19 cellular contexts compared by ENCODE assay signal in the genomic region with DNA sequence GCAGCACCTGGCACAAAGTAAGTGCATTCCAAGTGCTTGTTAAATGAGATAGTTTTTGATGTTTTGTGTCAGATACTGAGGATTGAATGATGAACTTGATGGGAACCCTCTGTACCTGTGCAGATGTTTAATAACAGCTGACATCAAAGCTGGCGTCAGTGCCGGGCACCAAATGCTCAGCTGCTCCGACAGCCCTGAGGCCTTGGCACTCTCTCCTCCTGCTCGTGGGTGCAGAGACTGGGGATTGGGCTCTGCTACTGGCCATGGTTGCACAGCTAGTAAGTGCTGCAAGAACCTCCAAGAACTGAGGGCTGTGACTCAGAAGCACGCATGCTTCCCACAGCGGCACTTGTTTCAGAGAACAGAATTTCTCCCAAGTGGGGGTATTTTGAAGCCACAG.
"Had no signal": no experiment of that assay in that cellular context is flagged by ENCODE, and none has a peak within 500 bp of the region (broad histone marks: within the 10 kb centered on the region; RNA-seq: fewer than 3 reads in every experiment).

No MANE protein-coding gene starts in this region.

- H3K27me3 ChIP-seq: dorsolateral prefrontal cortex, pancreas, right lobe of liver, testis, tibial artery, upper lobe of left lung, uterus had no signal

- H3K9me3 Mint-ChIP-seq: naive thymus-derived CD8-positive, alpha-beta T cell had no signal

- DNase-seq: dorsolateral prefrontal cortex; effector CD4-positive, alpha-beta T cell; left ventricle myocardium superior; lower lobe of right lung; naive thymus-derived CD8-positive, alpha-beta T cell; occipital lobe; pancreas; right lobe of liver; stimulated activated CD4-positive, alpha-beta T cell treated with anti-CD3 and anti-CD28 coated beads, Interleukin-12 subunit alpha, Interleukin-12 subunit beta, amount 100 ng/mL, for 4 hours; stimulated activated CD4-positive, alpha-beta T cell treated with anti-CD3 and anti-CD28 coated beads, Interleukin-1b, Interleukin-23, amount 100 ng/mL, for 48 hours; stimulated activated CD4-positive, alpha-beta T cell treated with anti-CD3 and anti-CD28 coated beads, Interleukin-4, amount 100 ng/mL, for 1 hour; stimulated activated CD8-positive, alpha-beta memory T cell treated with anti-CD3 and anti-CD28 coated beads, Interleukin-4, amount 100 ng/mL, for 48 hours; stimulated activated naive CD4-positive, alpha-beta T cell treated with Interleukin-2 at 50 U/mL for 16 hours; substantia nigra; testis; tibial artery; upper lobe of left lung; uterus had no signal

- H3K36me3 ChIP-seq: pancreas, uterus had no signal

- H3K4me2 ChIP-seq: smooth muscle cell had no signal

- H3K9me3 ChIP-seq: lower lobe of right lung, pancreas, right lobe of liver, testis, tibial artery, upper lobe of left lung, uterus had no signal

- H3K4me1 ChIP-seq: uterus had no signal

- H3K4me3 ChIP-seq: dorsolateral prefrontal cortex, lower lobe of right lung, pancreas, right lobe of liver, smooth muscle cell, testis, tibial artery, upper lobe of left lung, uterus had no signal

- H3K27me3 Mint-ChIP-seq: naive thymus-derived CD8-positive, alpha-beta T cell had no signal

- H3K27ac ChIP-seq: dorsolateral prefrontal cortex, lower lobe of right lung, pancreas, right lobe of liver, testis, tibial artery, upper lobe of left lung, uterus had no signal

- ATAC-seq: left ventricle myocardium superior; lower lobe of right lung; naive thymus-derived CD8-positive, alpha-beta T cell; pancreas; right lobe of liver had no signal

- H3K4me3 Mint-ChIP-seq: naive thymus-derived CD8-positive, alpha-beta T cell had no signal
